In the genomic region with DNA sequence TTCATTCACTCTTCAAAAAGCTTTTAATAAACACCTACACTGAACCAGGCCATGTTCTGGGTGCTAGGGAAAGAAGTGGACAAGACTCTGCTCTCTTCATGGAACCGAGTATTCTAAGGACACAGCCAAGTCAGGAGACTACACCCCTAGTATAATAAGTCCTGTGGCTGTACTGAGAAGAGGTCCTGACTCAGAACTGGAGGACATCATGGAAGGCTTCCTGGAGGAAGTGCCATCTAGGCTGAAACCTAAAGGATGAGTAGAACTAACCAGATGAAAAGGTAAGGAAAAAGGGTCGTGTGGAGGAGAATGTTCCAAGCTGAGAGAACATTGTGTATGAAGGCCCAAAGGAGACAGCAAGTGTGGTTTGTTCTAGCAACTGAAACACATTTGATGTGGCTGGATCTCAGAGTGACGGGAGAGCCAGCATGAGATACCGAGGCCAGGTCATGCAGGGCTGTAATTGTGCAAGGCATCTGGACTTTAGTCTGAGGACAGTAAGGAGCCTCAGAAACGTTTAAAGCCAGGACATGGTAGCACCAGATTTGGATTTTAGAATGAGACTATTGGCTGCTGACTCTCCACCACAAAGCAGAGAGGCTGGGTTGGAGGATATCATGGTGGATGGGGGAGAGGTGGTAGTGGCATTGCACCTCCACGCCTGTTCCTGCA, we compare ENCODE assay signal across 32 cellular contexts.
"Had no signal": no experiment of that assay in that cellular context is flagged by ENCODE, and none has a peak within 500 bp of the region (broad histone marks: within the 10 kb centered on the region; RNA-seq: fewer than 3 reads in every experiment).

No MANE protein-coding gene starts in this region.

- H3K9me3 ChIP-seq: body of pancreas, colonic mucosa, esophagus squamous epithelium, gastroesophageal sphincter, heart right ventricle had no signal

- H3K4me1 ChIP-seq: body of pancreas, colonic mucosa, gastroesophageal sphincter, heart right ventricle had no signal

- H3K36me3 ChIP-seq: colonic mucosa, esophagus squamous epithelium, gastroesophageal sphincter, heart right ventricle had no signal

- H3K4me3 Mint-ChIP-seq: activated CD4-positive, alpha-beta memory T cell treated with anti-CD3 and anti-CD28 coated beads for 36 hours; activated CD4-positive, alpha-beta T cell treated with anti-CD3 and anti-CD28 coated beads for 36 hours; activated CD4-positive, alpha-beta T cell treated with anti-CD3 and anti-CD28 coated beads, Interleukin-2, amount 10 ng/mL, durations not matched to agents 24 days and 14 days; activated CD8-positive, alpha-beta memory T cell treated with anti-CD3 and anti-CD28 coated beads, Interleukin-2, amount 10 ng/mL, durations not matched to agents 7 days and 5 days; activated CD8-positive, alpha-beta T cell treated with anti-CD3 and anti-CD28 coated beads, Interleukin-2, amount 10 ng/mL, durations not matched to agents 7 days and 5 days; activated naive CD8-positive, alpha-beta T cell; activated T-cell treated with anti-CD3 and anti-CD28 coated beads, Interleukin-2, amount 50 U/mL, for 72 hours; T-helper 17 cell; T-helper 2 cell treated with Interferon-gamma antibody and Interleukin-4, amounts not matched to agents 5 μg/mL and 100 μg/mL, for 36 hours had no signal

- H3K27me3 Mint-ChIP-seq: activated CD4-positive, alpha-beta T cell treated with anti-CD3 and anti-CD28 coated beads for 36 hours had no signal

- H3K27me3 ChIP-seq: body of pancreas, colonic mucosa, gastroesophageal sphincter had no signal

- FAIRE-seq: endometrium, endothelial cell of umbilical vein had no signal

- ATAC-seq: activated CD4-positive, alpha-beta T cell treated with anti-CD3 and anti-CD28 coated beads for 36 hours; activated CD8-positive, alpha-beta memory T cell treated with anti-CD3 and anti-CD28 coated beads, Interleukin-2, amount 10 ng/mL, durations not matched to agents 7 days and 5 days; activated CD8-positive, alpha-beta T cell treated with anti-CD3 and anti-CD28 coated beads, Interleukin-2, amount 10 ng/mL, durations not matched to agents 7 days and 5 days; activated T-cell treated with anti-CD3 and anti-CD28 coated beads, Interleukin-2, amount 50 U/mL, for 72 hours; body of pancreas; gastroesophageal sphincter; heart right ventricle; T-helper 17 cell had no signal

- H3K27ac Mint-ChIP-seq: activated CD4-positive, alpha-beta memory T cell treated with anti-CD3 and anti-CD28 coated beads for 36 hours; activated CD4-positive, alpha-beta T cell treated with anti-CD3 and anti-CD28 coated beads for 36 hours; activated CD4-positive, alpha-beta T cell treated with anti-CD3 and anti-CD28 coated beads, Interleukin-2, amount 10 ng/mL, durations not matched to agents 24 days and 14 days; activated CD8-positive, alpha-beta memory T cell treated with anti-CD3 and anti-CD28 coated beads, Interleukin-2, amount 10 ng/mL, durations not matched to agents 7 days and 5 days; activated CD8-positive, alpha-beta T cell treated with anti-CD3 and anti-CD28 coated beads, Interleukin-2, amount 10 ng/mL, durations not matched to agents 7 days and 5 days; activated naive CD8-positive, alpha-beta T cell; activated T-cell treated with anti-CD3 and anti-CD28 coated beads, Interleukin-2, amount 50 U/mL, for 72 hours; T-helper 17 cell; T-helper 2 cell treated with Interferon-gamma antibody and Interleukin-4, amounts not matched to agents 5 μg/mL and 100 μg/mL, for 36 hours had no signal

- H3K4me3 ChIP-seq: body of pancreas, colonic mucosa, esophagus squamous epithelium, gastroesophageal sphincter, heart right ventricle had no signal

- DNase-seq: activated CD4-positive, alpha-beta memory T cell treated with anti-CD3 and anti-CD28 coated beads for 36 hours; activated CD4-positive, alpha-beta T cell treated with anti-CD3 and anti-CD28 coated beads for 36 hours; activated CD4-positive, alpha-beta T cell treated with anti-CD3 and anti-CD28 coated beads, Interleukin-2, amount 10 ng/mL, durations not matched to agents 24 days and 14 days; activated CD4-positive, CD25-positive, alpha-beta regulatory T cell; activated CD4-positive, CD25-positive, alpha-beta regulatory T cell treated with anti-CD3 and anti-CD28 coated beads, Interleukin-2, amount 50 U/mL, for 72 hours; activated CD8-positive, alpha-beta memory T cell treated with anti-CD3 and anti-CD28 coated beads, Interleukin-2, amount 10 ng/mL, durations not matched to agents 7 days and 5 days; activated CD8-positive, alpha-beta memory T cell treated with anti-CD3 and anti-CD28 coated beads, Interleukin-2, amount 50 U/mL, for 4 hours; activated CD8-positive, alpha-beta T cell treated with anti-CD3 and anti-CD28 coated beads, Interleukin-2, amount 10 ng/mL, durations not matched to agents 7 days and 5 days; activated effector memory CD4-positive, alpha-beta T cell treated with Interleukin-2 at 50 U/mL for 16 hours; activated gamma-delta T cell treated with Interleukin-2 at 50 U/mL for 16 hours; activated naive CD4-positive, alpha-beta T cell treated with anti-CD3 and anti-CD28 coated beads, Interleukin-2, amount 50 U/mL, for 16 hours; activated naive CD4-positive, alpha-beta T cell treated with Interleukin-2 at 50 U/mL for 16 hours; activated T-cell treated with anti-CD3 and anti-CD28 coated beads, Interleukin-2, amount 50 U/mL, for 1 hour; activated T-cell treated with anti-CD3 and anti-CD28 coated beads, Interleukin-2, amount 50 U/mL, for 72 hours; amniotic stem cell; anterior cingulate cortex; body of pancreas; caudate nucleus; colonic mucosa; effector CD8-positive, alpha-beta T cell; esophagus squamous epithelium; foreskin melanocyte; heart right ventricle; T-helper 1 cell; T-helper 17 cell; T1000 had no signal

- H3K27ac ChIP-seq: body of pancreas, colonic mucosa, epithelial cell of prostate, esophagus squamous epithelium, gastroesophageal sphincter, heart right ventricle had no signal

- H3K36me3 Mint-ChIP-seq: activated CD4-positive, alpha-beta memory T cell treated with anti-CD3 and anti-CD28 coated beads for 36 hours; activated CD8-positive, alpha-beta memory T cell treated with anti-CD3 and anti-CD28 coated beads, Interleukin-2, amount 10 ng/mL, durations not matched to agents 7 days and 5 days had no signal

- H3K4me1 Mint-ChIP-seq: activated CD4-positive, alpha-beta T cell treated with anti-CD3 and anti-CD28 coated beads for 36 hours; activated CD4-positive, alpha-beta T cell treated with anti-CD3 and anti-CD28 coated beads, Interleukin-2, amount 10 ng/mL, durations not matched to agents 24 days and 14 days; activated CD8-positive, alpha-beta memory T cell treated with anti-CD3 and anti-CD28 coated beads, Interleukin-2, amount 10 ng/mL, durations not matched to agents 7 days and 5 days had no signal

- H3K9me3 Mint-ChIP-seq: activated CD4-positive, alpha-beta memory T cell treated with anti-CD3 and anti-CD28 coated beads for 36 hours; activated CD4-positive, alpha-beta T cell treated with anti-CD3 and anti-CD28 coated beads, Interleukin-2, amount 10 ng/mL, durations not matched to agents 24 days and 14 days; activated T-cell treated with anti-CD3 and anti-CD28 coated beads, Interleukin-2, amount 50 U/mL, for 72 hours; T-helper 2 cell treated with Interferon-gamma antibody and Interleukin-4, amounts not matched to agents 5 μg/mL and 100 μg/mL, for 36 hours had no signal
